34 cellular contexts compared by ENCODE assay signal in genomic region chr16:19172098-19172780, GRCh38. TPM values are rescaled to one million over a fixed set of nuclear protein-coding genes. Genes with fewer than 3 reads are reported as not detected.
"Had no signal": no experiment of that assay in that cellular context is flagged by ENCODE, and none has a peak within 500 bp of the region (broad histone marks: within the 10 kb centered on the region; RNA-seq: fewer than 3 reads in every experiment).

No MANE protein-coding gene starts in this region.

- H3K27me3 ChIP-seq: SJCRH30 had no signal

- H3K9me3 Mint-ChIP-seq: activated CD4-positive, alpha-beta T cell treated with anti-CD3 and anti-CD28 coated beads, Interleukin-2, amount 10 ng/mL, durations not matched to agents 24 days and 14 days; activated CD8-positive, alpha-beta T cell treated with anti-CD3 and anti-CD28 coated beads for 36 hours; activated naive CD8-positive, alpha-beta T cell treated with anti-CD3 and anti-CD28 coated beads for 36 hours; activated T-cell treated with anti-CD3 and anti-CD28 coated beads, Interleukin-2, amount 50 U/mL, for 72 hours; central memory CD8-positive, alpha-beta T cell had no signal

- H3K4me3 ChIP-seq: cardiac muscle cell, MG63, PC-9, SJCRH30, SK-N-MC had no signal

- DNase-seq: activated CD4-positive, alpha-beta T cell treated with anti-CD3 and anti-CD28 coated beads, Interleukin-2, amount 10 ng/mL, durations not matched to agents 24 days and 14 days; activated CD4-positive, alpha-beta T cell treated with anti-CD3 and anti-CD28 coated beads, Interleukin-2, amount 50 U/mL, for 4 hours; activated CD8-positive, alpha-beta T cell treated with anti-CD3 and anti-CD28 coated beads for 36 hours; activated effector memory CD4-positive, alpha-beta T cell treated with anti-CD3 and anti-CD28 coated beads, Interleukin-2, amount 50 U/mL, for 16 hours; activated naive CD4-positive, alpha-beta T cell; activated naive CD4-positive, alpha-beta T cell treated with anti-CD3 and anti-CD28 coated beads, Interleukin-2, amount 50 U/mL, for 16 hours; activated naive CD8-positive, alpha-beta T cell treated with anti-CD3 and anti-CD28 coated beads for 36 hours; activated T-cell treated with anti-CD3 and anti-CD28 coated beads, Interleukin-2, amount 50 U/mL, for 1 hour; activated T-cell treated with anti-CD3 and anti-CD28 coated beads, Interleukin-2, amount 50 U/mL, for 72 hours; amniotic stem cell; aorta; Kasumi-1; KG1; MG63; NCI-H1092; NCI-H1436 treated with DMSO at 0.1 percent for 48 hours; NCI-H1694 treated with DMSO at 0.1 percent for 48 hours; NCI-H2029; NCI-H345; NCI-H524 treated with DMSO at 0.1 percent for 48 hours; NK-92 treated with Interleukin-12 subunit alpha and Interleukin-12 subunit beta, amount 100 ng/mL, for 24 hours; PC-9; SJCRH30; T1000 had no signal

- H3K4me3 Mint-ChIP-seq: activated CD4-positive, alpha-beta T cell treated with anti-CD3 and anti-CD28 coated beads, Interleukin-2, amount 10 ng/mL, durations not matched to agents 24 days and 14 days; activated CD8-positive, alpha-beta T cell treated with anti-CD3 and anti-CD28 coated beads for 36 hours; activated naive CD8-positive, alpha-beta T cell treated with anti-CD3 and anti-CD28 coated beads for 36 hours; activated T-cell treated with anti-CD3 and anti-CD28 coated beads, Interleukin-2, amount 50 U/mL, for 72 hours; activated T-helper 17 cell treated with anti-CD3 and anti-CD28 coated beads, Interleukin-2, amount 50 U/mL, for 72 hours; central memory CD8-positive, alpha-beta T cell had no signal

- H3K36me3 Mint-ChIP-seq: activated naive CD8-positive, alpha-beta T cell treated with anti-CD3 and anti-CD28 coated beads for 36 hours had no signal

- H3K27ac Mint-ChIP-seq: activated CD4-positive, alpha-beta T cell treated with anti-CD3 and anti-CD28 coated beads, Interleukin-2, amount 10 ng/mL, durations not matched to agents 24 days and 14 days; activated CD8-positive, alpha-beta T cell treated with anti-CD3 and anti-CD28 coated beads for 36 hours; activated naive CD8-positive, alpha-beta T cell treated with anti-CD3 and anti-CD28 coated beads for 36 hours; activated T-cell treated with anti-CD3 and anti-CD28 coated beads, Interleukin-2, amount 50 U/mL, for 72 hours; activated T-helper 17 cell treated with anti-CD3 and anti-CD28 coated beads, Interleukin-2, amount 50 U/mL, for 72 hours had no signal

- H3K27ac ChIP-seq: cardiac muscle cell, PC-9, RWPE1, SJCRH30, SK-N-MC had no signal

- H3K9me3 ChIP-seq: MG63, SJCRH30 had no signal

- H3K36me3 ChIP-seq: cardiac muscle cell, MG63, SJCRH30 had no signal

- ATAC-seq: activated CD8-positive, alpha-beta T cell treated with anti-CD3 and anti-CD28 coated beads for 36 hours; activated T-cell treated with anti-CD3 and anti-CD28 coated beads, Interleukin-2, amount 50 U/mL, for 72 hours; activated T-helper 17 cell treated with anti-CD3 and anti-CD28 coated beads, Interleukin-2, amount 50 U/mL, for 72 hours; Right ventricle myocardium inferior had no signal

- H3K4me1 Mint-ChIP-seq: activated CD4-positive, alpha-beta T cell treated with anti-CD3 and anti-CD28 coated beads, Interleukin-2, amount 10 ng/mL, durations not matched to agents 24 days and 14 days; activated naive CD8-positive, alpha-beta T cell treated with anti-CD3 and anti-CD28 coated beads for 36 hours; activated T-helper 17 cell treated with anti-CD3 and anti-CD28 coated beads, Interleukin-2, amount 50 U/mL, for 72 hours; central memory CD8-positive, alpha-beta T cell had no signal

RNA-seq across cellular contexts. Expression of gene SYT17, which starts 4.2 kb away (rescaled TPM):
- total RNA-seq: activated CD8-positive, alpha-beta memory T cell treated with anti-CD3 and anti-CD28 coated beads for 36 hours; activated T-helper 17 cell treated with anti-CD3 and anti-CD28 coated beads, Interleukin-2, amount 50 U/mL, for 72 hours; T-helper 1 cell treated with Interleukin-12 subunit alpha and Interleukin-12 subunit beta and Interleukin-4 antibody, amounts not matched to agents 30 ng/mL and 1 ng/mL, for 36 hours; T-helper 2 cell treated with Interferon-gamma antibody and Interleukin-4, amounts not matched to agents 100 ng/mL and 5 ng/mL, for 36 hours had no signal

RNA-seq across cellular contexts. Expression of gene ITPRIPL2, which starts 58.5 kb away (rescaled TPM):
- total RNA-seq: OCI-LY7 had no signal
